20 cellular contexts compared by ENCODE assay signal in the genomic region with DNA sequence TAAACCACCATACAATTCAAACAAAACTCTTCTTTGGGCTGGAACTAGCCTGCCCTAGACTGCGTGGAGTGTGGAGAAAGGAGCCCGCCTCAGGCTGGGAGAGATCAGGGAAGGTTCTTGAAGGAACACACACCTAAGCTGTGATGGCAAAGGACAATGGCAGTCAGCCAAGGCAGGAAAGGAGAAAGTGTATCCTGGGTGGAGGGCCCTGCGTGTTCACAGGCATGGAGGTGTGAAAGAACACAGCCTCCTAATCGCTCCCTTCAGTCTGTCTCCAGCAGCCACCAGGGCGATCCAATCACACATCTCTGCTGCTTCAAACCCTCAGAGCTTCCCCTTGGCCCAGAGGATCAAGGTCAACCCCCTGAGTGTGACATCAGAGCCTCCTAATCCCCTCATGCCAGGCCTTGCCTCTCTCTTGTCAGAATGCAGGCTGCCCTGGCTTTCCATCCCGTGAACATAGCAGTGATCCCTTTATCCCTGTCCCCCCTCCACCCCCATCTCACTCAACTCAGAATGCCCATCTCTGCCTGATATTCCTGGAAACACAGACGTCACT.
DNase-seq lines count a peak whose midpoint lies in the region; ATAC-seq and TF ChIP-seq lines count a peak whose summit lies in the region.
"Had no signal": no experiment of that assay in that cellular context is flagged by ENCODE, and none has a peak within 500 bp of the region (broad histone marks: within the 10 kb centered on the region; RNA-seq: fewer than 3 reads in every experiment).

No MANE protein-coding gene starts in this region.

- H3K4me3 ChIP-seq in thyroid gland (replicated peaks in 1 of 3): no peak overlapping the region
- H3K4me3 ChIP-seq: heart left ventricle, psoas muscle, tibial artery had no signal

- H3K27ac Mint-ChIP-seq in activated CD4-positive, alpha-beta memory T cell treated with anti-CD3 and anti-CD28 coated beads, Interleukin-2, amount 10 ng/mL, durations not matched to agents 7 days and 5 days: peak overlapping the region; percentile 82
- no peak overlapping the region for H3K27ac Mint-ChIP-seq in activated CD4-positive, alpha-beta memory T cell treated with anti-CD3 and anti-CD28 coated beads for 36 hours
- peak overlapping the region; percentile 30 to 95 (median 82) for H3K27ac Mint-ChIP-seq in brain
- H3K27ac Mint-ChIP-seq: activated B cell treated with CpG ODN at 0.5 μM for 24 hours had no signal

- CTCF ChIA-PET in activated CD4-positive, alpha-beta memory T cell treated with anti-CD3 and anti-CD28 coated beads, Interleukin-2, amount 10 ng/mL, durations not matched to agents 7 days and 5 days (lab: Charles Lee): no interaction called here
- CTCF ChIA-PET in activated CD4-positive, alpha-beta memory T cell treated with anti-CD3 and anti-CD28 coated beads for 36 hours (lab: Charles Lee): no interaction called here

- POLR2A ChIA-PET in activated CD4-positive, alpha-beta memory T cell treated with anti-CD3 and anti-CD28 coated beads, Interleukin-2, amount 10 ng/mL, durations not matched to agents 7 days and 5 days (lab: Charles Lee): no interaction called here
- POLR2A ChIA-PET in activated CD4-positive, alpha-beta memory T cell treated with anti-CD3 and anti-CD28 coated beads for 36 hours (lab: Charles Lee): interaction anchor here (1.2 kb wide), 1 partner anchor 42 kb away, joined by 3 read pairs; no protein-coding TSS in a partner anchor

- 83 to 86% methylated on average over 7 of the region's 7 CpGs for WGBS in thyroid gland, 2 donors

- no peak overlapping the region for H3K4me3 Mint-ChIP-seq in activated CD4-positive, alpha-beta memory T cell treated with anti-CD3 and anti-CD28 coated beads, Interleukin-2, amount 10 ng/mL, durations not matched to agents 7 days and 5 days
- no peak overlapping the region for H3K4me3 Mint-ChIP-seq in activated CD4-positive, alpha-beta memory T cell treated with anti-CD3 and anti-CD28 coated beads for 36 hours
- no peak overlapping the region for H3K4me3 Mint-ChIP-seq in brain
- H3K4me3 Mint-ChIP-seq: activated B cell treated with CpG ODN at 0.5 μM for 24 hours had no signal

- peak; percentile 52 for ATAC-seq in left colon
- ATAC-seq: heart left ventricle, psoas muscle had no signal

- H3K4me1 Mint-ChIP-seq in activated CD4-positive, alpha-beta memory T cell treated with anti-CD3 and anti-CD28 coated beads, Interleukin-2, amount 10 ng/mL, durations not matched to agents 7 days and 5 days: peaks cover 22% of the 10 kb centered on the region
- peaks cover 4% of the 10 kb centered on the region for H3K4me1 Mint-ChIP-seq in activated CD4-positive, alpha-beta memory T cell treated with anti-CD3 and anti-CD28 coated beads for 36 hours (ENCODE audit: low read depth)
- peaks cover 78% of the 10 kb centered on the region for H3K4me1 Mint-ChIP-seq in brain
- H3K4me1 Mint-ChIP-seq: activated B cell treated with CpG ODN at 0.5 μM for 24 hours had no signal

- no peaks in the 10 kb centered on the region for H3K36me3 Mint-ChIP-seq in activated CD4-positive, alpha-beta memory T cell treated with anti-CD3 and anti-CD28 coated beads, Interleukin-2, amount 10 ng/mL, durations not matched to agents 7 days and 5 days (ENCODE audit: low read depth)
- peaks cover 8% of the 10 kb centered on the region for H3K36me3 Mint-ChIP-seq in activated CD4-positive, alpha-beta memory T cell treated with anti-CD3 and anti-CD28 coated beads for 36 hours
- peaks cover 73% of the 10 kb centered on the region for H3K36me3 Mint-ChIP-seq in brain

- peak overlapping the region; percentile 30 to 92 (median 72) for H3K27ac ChIP-seq in thyroid gland
- H3K27ac ChIP-seq: psoas muscle had no signal

- TF ChIP-seq POLR2A in thyroid gland (IDR thresholded peaks at IDR 0.05): no peak

- H3K36me3 ChIP-seq in thyroid gland: no peaks in the 10 kb centered on the region
- H3K36me3 ChIP-seq: BE2C had no signal

- H3K9me3 Mint-ChIP-seq in activated CD4-positive, alpha-beta memory T cell treated with anti-CD3 and anti-CD28 coated beads, Interleukin-2, amount 10 ng/mL, durations not matched to agents 7 days and 5 days: no peaks in the 10 kb centered on the region
- H3K9me3 Mint-ChIP-seq in activated CD4-positive, alpha-beta memory T cell treated with anti-CD3 and anti-CD28 coated beads for 36 hours: no peaks in the 10 kb centered on the region
- H3K9me3 Mint-ChIP-seq in brain: peaks cover 0 to 2% (median 0%) of the 10 kb centered on the region in 5 experiments
- H3K9me3 Mint-ChIP-seq: activated B cell treated with CpG ODN at 0.5 μM for 24 hours had no signal

- DNase-seq in activated CD4-positive, alpha-beta memory T cell treated with anti-CD3 and anti-CD28 coated beads, Interleukin-2, amount 10 ng/mL, durations not matched to agents 7 days and 5 days: no peak
- no peak for DNase-seq in activated CD4-positive, alpha-beta memory T cell treated with anti-CD3 and anti-CD28 coated beads for 36 hours
- peak in 1 of 2 donors; percentile 17 for DNase-seq in left colon
- peak; percentile 51 to 54 for DNase-seq in thyroid gland
- no peak for DNase-seq in NCI-H1105 treated with DMSO at 0.1 percent for 48 hours (lab: John Stamatoyannopoulos, UW)
- DNase-seq in foreskin melanocyte: no peak
- DNase-seq in DMS153 treated with DMSO at 0.1 percent for 48 hours (lab: John Stamatoyannopoulos, UW; ENCODE audit: unreplicated experiment): no peak
- DNase-seq: activated B cell treated with CpG ODN at 0.5 μM for 24 hours; BE2C; DND-41; effector CD8-positive, alpha-beta T cell; mammary epithelial cell; NCI-H146; NCI-H345; psoas muscle; stimulated activated CD4-positive, alpha-beta T cell treated with anti-CD3 and anti-CD28 coated beads, Interleukin-12 subunit alpha, Interleukin-12 subunit beta, amount 100 ng/mL, for 4 hours; SW 1271; tibial artery had no signal

- no peak for TF ChIP-seq CTCF in brain (conservative IDR thresholded peaks at IDR 0.05)
- TF ChIP-seq CTCF in thyroid gland (IDR thresholded peaks at IDR 0.05): no peak

- H3K27me3 ChIP-seq in thyroid gland: no peaks in the 10 kb centered on the region
- H3K27me3 ChIP-seq: BE2C, heart left ventricle, tibial artery had no signal

- peaks cover 23 to 34% of the 10 kb centered on the region in 2 donors for H3K4me1 ChIP-seq in thyroid gland

- H3K27me3 Mint-ChIP-seq in activated CD4-positive, alpha-beta memory T cell treated with anti-CD3 and anti-CD28 coated beads, Interleukin-2, amount 10 ng/mL, durations not matched to agents 7 days and 5 days: no peaks in the 10 kb centered on the region
- no peaks in the 10 kb centered on the region for H3K27me3 Mint-ChIP-seq in activated CD4-positive, alpha-beta memory T cell treated with anti-CD3 and anti-CD28 coated beads for 36 hours
- peaks cover 5% of the 10 kb centered on the region for H3K27me3 Mint-ChIP-seq in brain
- H3K27me3 Mint-ChIP-seq: activated B cell treated with CpG ODN at 0.5 μM for 24 hours had no signal

- intact Hi-C loops in activated CD4-positive, alpha-beta memory T cell treated with anti-CD3 and anti-CD28 coated beads for 36 hours (cut with micrococcal nuclease): no loop called here
- intact Hi-C loops in left colon (cut with DNase I, micrococcal nuclease): no loop called here
- intact Hi-C loops in thyroid gland (cut with DNase I): no loop called here

- H3K9me3 ChIP-seq in thyroid gland: no peaks in the 10 kb centered on the region
- H3K9me3 ChIP-seq: BE2C, heart left ventricle, psoas muscle, tibial artery had no signal

Comparison
In these comparisons a context has a peak if more than half of its experiments do, and no peak if none do; other contexts are left out.
1. DNase-seq: peak in thyroid gland (2 of 2); none in activated CD4-positive, alpha-beta memory T cell treated with anti-CD3 and anti-CD28 coated beads, Interleukin-2, amount 10 ng/mL, durations not matched to agents 7 days and 5 days (single experiment), activated CD4-positive, alpha-beta memory T cell treated with anti-CD3 and anti-CD28 coated beads for 36 hours (single experiment), NCI-H1105 treated with DMSO at 0.1 percent for 48 hours (single experiment), foreskin melanocyte (single experiment) and DMS153 treated with DMSO at 0.1 percent for 48 hours (single experiment).